ENCODE assay signal across 21 cellular contexts in genomic region chr11:21285104-21285503, GRCh38.
"Had no signal": no experiment of that assay in that cellular context is flagged by ENCODE, and none has a peak within 500 bp of the region (broad histone marks: within the 10 kb centered on the region; RNA-seq: fewer than 3 reads in every experiment).

No MANE protein-coding gene starts in this region.

- H3K27me3 Mint-ChIP-seq: dendritic cell treated with granulocyte-macrophage colony-stimulating factor and Interleukin-4, amounts not matched to agents 40 ng/mL and 50 ng/mL, for 4 days; effector memory CD8-positive, alpha-beta T cell; naive B cell had no signal

- ATAC-seq: effector memory CD8-positive, alpha-beta T cell; gastrocnemius medialis; heart right ventricle; left cardiac atrium; left lung; left ventricle myocardium superior; lower lobe of right lung; mucosa of descending colon had no signal

- H3K27ac Mint-ChIP-seq: dendritic cell treated with granulocyte-macrophage colony-stimulating factor and Interleukin-4, amounts not matched to agents 40 ng/mL and 50 ng/mL, for 4 days; effector memory CD8-positive, alpha-beta T cell; mesothelial cell of epicardium; naive B cell had no signal

- H3K4me3 ChIP-seq: colonic mucosa, esophagus squamous epithelium, gastrocnemius medialis, heart right ventricle, left lung, lower lobe of right lung, mucosa of descending colon had no signal

- H3K4me3 Mint-ChIP-seq: dendritic cell treated with granulocyte-macrophage colony-stimulating factor and Interleukin-4, amounts not matched to agents 40 ng/mL and 50 ng/mL, for 4 days; effector memory CD8-positive, alpha-beta T cell; mesothelial cell of epicardium; naive B cell had no signal

- DNase-seq: colonic mucosa; cortex of kidney; effector CD8-positive, alpha-beta T cell; effector memory CD8-positive, alpha-beta T cell; esophagus squamous epithelium; foreskin fibroblast; foreskin melanocyte; gastrocnemius medialis; glutamatergic neuron; head of caudate nucleus; heart right ventricle; hippocampal formation; left cardiac atrium; left lung; left ventricle myocardium superior; lower lobe of right lung; mesenchymal stem cell; mucosa of descending colon; naive B cell had no signal

- H3K36me3 ChIP-seq: colonic mucosa, esophagus squamous epithelium, gastrocnemius medialis, heart right ventricle, left lung, lower lobe of right lung had no signal

- H3K9me3 ChIP-seq: colonic mucosa, esophagus squamous epithelium, gastrocnemius medialis, lower lobe of right lung had no signal

- H3K4me1 ChIP-seq: colonic mucosa, esophagus squamous epithelium, gastrocnemius medialis, heart right ventricle, left lung, lower lobe of right lung had no signal

- H3K36me3 Mint-ChIP-seq: mesothelial cell of epicardium, naive B cell had no signal

- H3K4me1 Mint-ChIP-seq: mesothelial cell of epicardium, naive B cell had no signal

- H3K27ac ChIP-seq: colonic mucosa, esophagus squamous epithelium, gastrocnemius medialis, heart right ventricle, left lung, lower lobe of right lung had no signal

- H3K27me3 ChIP-seq: colonic mucosa, esophagus squamous epithelium, gastrocnemius medialis, heart right ventricle, left lung had no signal
